ENCODE assay signal across 15 cellular contexts in genomic region chr6:107103082-107103481, GRCh38.
"Had no signal": no experiment of that assay in that cellular context is flagged by ENCODE, and none has a peak within 500 bp of the region (broad histone marks: within the 10 kb centered on the region; RNA-seq: fewer than 3 reads in every experiment).

No MANE protein-coding gene starts in this region.

- H3K9me3 ChIP-seq: colonic mucosa, esophagus muscularis mucosa, right lobe of liver, upper lobe of left lung had no signal

- DNase-seq: activated CD4-positive, alpha-beta memory T cell treated with anti-CD3 and anti-CD28 coated beads, Interleukin-2, amount 10 ng/mL, durations not matched to agents 7 days and 5 days; activated CD4-positive, alpha-beta T cell treated with anti-CD3 and anti-CD28 coated beads for 4 hours; activated effector memory CD4-positive, alpha-beta T cell treated with Interleukin-2 at 50 U/mL for 16 hours; activated T-cell treated with anti-CD3 and anti-CD28 coated beads, Interleukin-2, amount 50 U/mL, for 24 hours; central memory CD4-positive, alpha-beta T cell; colonic mucosa; hippocampal formation; kidney; mesenchymal stem cell; right lobe of liver; stimulated activated naive CD8-positive, alpha-beta T cell treated with anti-CD3 and anti-CD28 coated beads, Interleukin-15, Interleukin-2, amounts not matched to agents 100 U/mL and 50 U/mL, for 24 hours; upper lobe of left lung had no signal

- H3K4me1 Mint-ChIP-seq: activated CD4-positive, alpha-beta memory T cell treated with anti-CD3 and anti-CD28 coated beads, Interleukin-2, amount 10 ng/mL, durations not matched to agents 7 days and 5 days had no signal

- H3K27ac ChIP-seq: colonic mucosa, esophagus muscularis mucosa, right lobe of liver, upper lobe of left lung had no signal

- H3K4me1 ChIP-seq: colonic mucosa, right lobe of liver, upper lobe of left lung had no signal

- H3K27me3 Mint-ChIP-seq: activated CD4-positive, alpha-beta memory T cell treated with anti-CD3 and anti-CD28 coated beads, Interleukin-2, amount 10 ng/mL, durations not matched to agents 7 days and 5 days; activated naive CD4-positive, alpha-beta T cell treated with anti-CD3 and anti-CD28 coated beads, Interleukin-2, amount 50 U/mL, for 24 hours; activated T-cell treated with anti-CD3 and anti-CD28 coated beads, Interleukin-2, amount 50 U/mL, for 24 hours; natural killer cell treated with Interleukin-12 subunit alpha and Interleukin-12 subunit beta and Interleukin-15 and Interleukin-18, amount 100 ng/mL, for 72 hours had no signal

- H3K27ac Mint-ChIP-seq: activated CD4-positive, alpha-beta memory T cell treated with anti-CD3 and anti-CD28 coated beads, Interleukin-2, amount 10 ng/mL, durations not matched to agents 7 days and 5 days; activated naive CD4-positive, alpha-beta T cell treated with anti-CD3 and anti-CD28 coated beads, Interleukin-2, amount 50 U/mL, for 24 hours; activated T-cell treated with anti-CD3 and anti-CD28 coated beads, Interleukin-2, amount 50 U/mL, for 24 hours; natural killer cell treated with Interleukin-12 subunit alpha and Interleukin-12 subunit beta and Interleukin-15 and Interleukin-18, amount 100 ng/mL, for 72 hours had no signal

- H3K4me3 Mint-ChIP-seq: activated CD4-positive, alpha-beta memory T cell treated with anti-CD3 and anti-CD28 coated beads, Interleukin-2, amount 10 ng/mL, durations not matched to agents 7 days and 5 days; activated naive CD4-positive, alpha-beta T cell treated with anti-CD3 and anti-CD28 coated beads, Interleukin-2, amount 50 U/mL, for 24 hours; activated T-cell treated with anti-CD3 and anti-CD28 coated beads, Interleukin-2, amount 50 U/mL, for 24 hours; natural killer cell treated with Interleukin-12 subunit alpha and Interleukin-12 subunit beta and Interleukin-15 and Interleukin-18, amount 100 ng/mL, for 72 hours had no signal

- H3K36me3 Mint-ChIP-seq: activated naive CD4-positive, alpha-beta T cell treated with anti-CD3 and anti-CD28 coated beads, Interleukin-2, amount 50 U/mL, for 24 hours; natural killer cell treated with Interleukin-12 subunit alpha and Interleukin-12 subunit beta and Interleukin-15 and Interleukin-18, amount 100 ng/mL, for 72 hours had no signal

- H3K9me3 Mint-ChIP-seq: activated CD4-positive, alpha-beta memory T cell treated with anti-CD3 and anti-CD28 coated beads, Interleukin-2, amount 10 ng/mL, durations not matched to agents 7 days and 5 days; activated naive CD4-positive, alpha-beta T cell treated with anti-CD3 and anti-CD28 coated beads, Interleukin-2, amount 50 U/mL, for 24 hours; activated T-cell treated with anti-CD3 and anti-CD28 coated beads, Interleukin-2, amount 50 U/mL, for 24 hours; natural killer cell treated with Interleukin-12 subunit alpha and Interleukin-12 subunit beta and Interleukin-15 and Interleukin-18, amount 100 ng/mL, for 72 hours had no signal

- H3K36me3 ChIP-seq: colonic mucosa, esophagus muscularis mucosa, right lobe of liver had no signal

- H3K27me3 ChIP-seq: colonic mucosa, esophagus muscularis mucosa, right lobe of liver, upper lobe of left lung had no signal

- H3K4me3 ChIP-seq: colonic mucosa, esophagus muscularis mucosa, right lobe of liver, upper lobe of left lung had no signal

- ATAC-seq: natural killer cell treated with Interleukin-12 subunit alpha and Interleukin-12 subunit beta and Interleukin-15 and Interleukin-18, amount 100 ng/mL, for 72 hours; right lobe of liver; stimulated activated naive CD8-positive, alpha-beta T cell treated with anti-CD3 and anti-CD28 coated beads, Interleukin-15, Interleukin-2, amounts not matched to agents 100 U/mL and 50 U/mL, for 24 hours had no signal

- FAIRE-seq: kidney had no signal
